29 cellular contexts compared by ENCODE assay signal in genomic region chr1:65942476-65942875, GRCh38.
"Had no signal": no experiment of that assay in that cellular context is flagged by ENCODE, and none has a peak within 500 bp of the region (broad histone marks: within the 10 kb centered on the region; RNA-seq: fewer than 3 reads in every experiment).

No MANE protein-coding gene starts in this region.

- H3K4me1 Mint-ChIP-seq: activated CD4-positive, alpha-beta T cell treated with anti-CD3 and anti-CD28 coated beads, Interleukin-2, amount 10 ng/mL, durations not matched to agents 7 days and 5 days; activated naive CD4-positive, alpha-beta T cell treated with anti-CD3 and anti-CD28 coated beads, Interleukin-2, amount 10 ng/mL, durations not matched to agents 7 days and 5 days; activated naive CD8-positive, alpha-beta T cell treated with anti-CD3 and anti-CD28 coated beads for 36 hours had no signal

- H3K27ac Mint-ChIP-seq: activated CD4-positive, alpha-beta memory T cell treated with anti-CD3 and anti-CD28 coated beads for 36 hours; activated CD4-positive, alpha-beta T cell treated with anti-CD3 and anti-CD28 coated beads, Interleukin-2, amount 10 ng/mL, durations not matched to agents 7 days and 5 days; activated naive CD4-positive, alpha-beta T cell treated with anti-CD3 and anti-CD28 coated beads, Interleukin-2, amount 10 ng/mL, durations not matched to agents 7 days and 5 days; activated naive CD8-positive, alpha-beta T cell treated with anti-CD3 and anti-CD28 coated beads for 36 hours; activated T-helper 2 cell treated with anti-CD3 and anti-CD28 coated beads, Interferon-gamma antibody, Interleukin-2, Interleukin-4, amounts not matched to agents 10 μg/mL and 5 μg/mL and 100 μg/mL, durations not matched to agents 14 hours and 24 hours and 36 hours had no signal

- H3K4me2 ChIP-seq: SK-N-SH had no signal

- H3K27ac ChIP-seq: brain microvascular endothelial cell, Peyer's patch, RWPE1, SJCRH30, VCaP had no signal

- H3K4me3 Mint-ChIP-seq: activated CD4-positive, alpha-beta memory T cell treated with anti-CD3 and anti-CD28 coated beads for 36 hours; activated CD4-positive, alpha-beta T cell treated with anti-CD3 and anti-CD28 coated beads, Interleukin-2, amount 10 ng/mL, durations not matched to agents 7 days and 5 days; activated naive CD4-positive, alpha-beta T cell treated with anti-CD3 and anti-CD28 coated beads, Interleukin-2, amount 10 ng/mL, durations not matched to agents 7 days and 5 days; activated naive CD8-positive, alpha-beta T cell treated with anti-CD3 and anti-CD28 coated beads for 36 hours had no signal

- H3K9me3 Mint-ChIP-seq: activated CD4-positive, alpha-beta memory T cell treated with anti-CD3 and anti-CD28 coated beads for 36 hours; activated CD4-positive, alpha-beta T cell treated with anti-CD3 and anti-CD28 coated beads, Interleukin-2, amount 10 ng/mL, durations not matched to agents 7 days and 5 days; activated naive CD4-positive, alpha-beta T cell treated with anti-CD3 and anti-CD28 coated beads, Interleukin-2, amount 10 ng/mL, durations not matched to agents 7 days and 5 days; activated naive CD8-positive, alpha-beta T cell treated with anti-CD3 and anti-CD28 coated beads for 36 hours; activated T-helper 2 cell treated with anti-CD3 and anti-CD28 coated beads, Interferon-gamma antibody, Interleukin-2, Interleukin-4, amounts not matched to agents 10 μg/mL and 5 μg/mL and 100 μg/mL, durations not matched to agents 14 hours and 24 hours and 36 hours had no signal

- H3K27me3 ChIP-seq: brain microvascular endothelial cell, Peyer's patch, SJCRH30 had no signal

- H3K36me3 Mint-ChIP-seq: activated CD4-positive, alpha-beta memory T cell treated with anti-CD3 and anti-CD28 coated beads for 36 hours; activated naive CD4-positive, alpha-beta T cell treated with anti-CD3 and anti-CD28 coated beads, Interleukin-2, amount 10 ng/mL, durations not matched to agents 7 days and 5 days; activated naive CD8-positive, alpha-beta T cell treated with anti-CD3 and anti-CD28 coated beads for 36 hours had no signal

- H3K9me2 ChIP-seq: SK-N-SH had no signal

- H3K9ac ChIP-seq: SK-N-SH had no signal

- H3K36me3 ChIP-seq: brain microvascular endothelial cell, Peyer's patch, SJCRH30 had no signal

- DNase-seq: activated CD4-positive, alpha-beta memory T cell treated with anti-CD3 and anti-CD28 coated beads for 36 hours; activated CD4-positive, alpha-beta T cell treated with anti-CD3 and anti-CD28 coated beads, Interleukin-2, amount 10 ng/mL, durations not matched to agents 7 days and 5 days; activated CD4-positive, CD25-positive, alpha-beta regulatory T cell; activated CD8-positive, alpha-beta memory T cell treated with anti-CD3 and anti-CD28 coated beads for 24 hours; activated gamma-delta T cell treated with Interleukin-2 at 50 U/mL for 16 hours; activated naive CD4-positive, alpha-beta T cell treated with anti-CD3 and anti-CD28 coated beads, Interleukin-2, amount 10 ng/mL, durations not matched to agents 7 days and 5 days; activated naive CD8-positive, alpha-beta T cell treated with anti-CD3 and anti-CD28 coated beads for 36 hours; activated T-cell treated with anti-CD3 and anti-CD28 coated beads for 4 hours; activated T-cell treated with anti-CD3 and anti-CD28 coated beads, Interleukin-2, amount 50 U/mL, for 48 hours; brain microvascular endothelial cell; cerebellar nuclear complex; NCI-H1092; NCI-H1417; NCI-H1694; NCI-H2029; NCI-H2107; NCI-H2171 treated with DMSO at 0.1 percent for 48 hours; NCI-H226; NCI-H510A; NCI-H526 treated with DMSO at 0.1 percent for 48 hours; NCI-H82; Peyer's patch; Right ventricle myocardium superior; SJCRH30; SK-N-SH; T-helper 1 cell had no signal

- H3K4me1 ChIP-seq: Peyer's patch, SJCRH30 had no signal

- H3K4me3 ChIP-seq: Peyer's patch, SJCRH30 had no signal

- H3K9me3 ChIP-seq: Peyer's patch, SJCRH30, SK-N-SH had no signal
